15 cellular contexts compared by ENCODE assay signal in genomic region chr14:94307410-94307992, GRCh38. TPM values are rescaled to one million over a fixed set of nuclear protein-coding genes. Genes with fewer than 3 reads are reported as not detected.
A peak's percentile ranks its signal among the peaks of the same experiment; 100 is the strongest.
DNase-seq lines count a peak whose midpoint lies in the region; ATAC-seq and TF ChIP-seq lines count a peak whose summit lies in the region.
"Had no signal": no experiment of that assay in that cellular context is flagged by ENCODE, and none has a peak within 500 bp of the region (broad histone marks: within the 10 kb centered on the region; RNA-seq: fewer than 3 reads in every experiment).

No MANE protein-coding gene starts in this region.

- dilution Hi-C loops in mammary epithelial cell (cut with HindIII; ENCODE audit: low sequenced_read_pairs) = no loop called here

- no peaks in the 10 kb centered on the region for H3K36me3 ChIP-seq in mammary epithelial cell (ENCODE audit: insufficient read depth, low read length)
- no peaks in the 10 kb centered on the region for H3K36me3 ChIP-seq in lung (ENCODE audit: control insufficient read depth in 2 of 2, insufficient read depth in 2 of 2, low read length in 2 of 2)
- H3K36me3 ChIP-seq: cardiac muscle cell had no signal

- intact Hi-C loops in mammary epithelial cell (cut with micrococcal nuclease) = loop anchor here (2.0 to 5.0 kb wide), 2 partner anchors 171 to 270 kb away; no protein-coding TSS in a partner anchor

- DNase-seq in GM12864 (ENCODE audit: low read depth) = no peak
- DNase-seq in NAMALWA (ENCODE audit: low spot score) = peak; percentile 60
- peak; percentile 30 for DNase-seq in mammary epithelial cell
- no peak for DNase-seq in lung (ENCODE audit: low spot score)
- no peak for DNase-seq in stimulated activated CD4-positive, alpha-beta T cell treated with anti-CD3 and anti-CD28 coated beads, Interleukin-4, amount 100 ng/mL, for 1 hour
- DNase-seq in activated CD4-positive, alpha-beta T cell treated with anti-CD3 and anti-CD28 coated beads, Interleukin-2, amount 10 ng/mL, durations not matched to agents 7 days and 5 days = no peak
- DNase-seq: activated T-cell treated with anti-CD3 and anti-CD28 coated beads for 4 hours; naive thymus-derived CD8-positive, alpha-beta T cell; NCI-H187 treated with DMSO at 0.1 percent for 48 hours; stimulated activated CD4-positive, alpha-beta T cell treated with anti-CD3 and anti-CD28 coated beads, Interleukin-2, amount 100 ng/mL, for 48 hours; T-helper 1 cell had no signal

- H3K9ac ChIP-seq in mammary epithelial cell (ENCODE audit: insufficient read depth, low read length) = no peak overlapping the region

- H3K27me3 Mint-ChIP-seq in activated CD4-positive, alpha-beta T cell treated with anti-CD3 and anti-CD28 coated beads, Interleukin-2, amount 10 ng/mL, durations not matched to agents 7 days and 5 days = no peaks in the 10 kb centered on the region

- BruUV-seq in mammary epithelial cell (replicated peaks; lab: Mats Ljungman, UMichigan) = no TSS peak

- no peaks in the 10 kb centered on the region for H3K27me3 ChIP-seq in mammary epithelial cell (ENCODE audit: insufficient read depth, low read length)
- no peaks in the 10 kb centered on the region for H3K27me3 ChIP-seq in lung (ENCODE audit: control insufficient read depth, insufficient read depth)
- H3K27me3 ChIP-seq: cardiac muscle cell had no signal

- POLR2A ChIA-PET in activated CD4-positive, alpha-beta T cell treated with anti-CD3 and anti-CD28 coated beads, Interleukin-2, amount 10 ng/mL, durations not matched to agents 7 days and 5 days (lab: Charles Lee) = no interaction called here

- no peak overlapping the region for H3K4me3 Mint-ChIP-seq in activated CD4-positive, alpha-beta T cell treated with anti-CD3 and anti-CD28 coated beads, Interleukin-2, amount 10 ng/mL, durations not matched to agents 7 days and 5 days
- H3K4me3 Mint-ChIP-seq: naive thymus-derived CD8-positive, alpha-beta T cell had no signal

- H3K36me3 Mint-ChIP-seq in activated CD4-positive, alpha-beta T cell treated with anti-CD3 and anti-CD28 coated beads, Interleukin-2, amount 10 ng/mL, durations not matched to agents 7 days and 5 days (ENCODE audit: low read depth) = no peaks in the 10 kb centered on the region

- H3K4me2 ChIP-seq in mammary epithelial cell (ENCODE audit: insufficient read depth, low read depth, low read length) = no peak overlapping the region

- no peaks in the 10 kb centered on the region for H4K20me1 ChIP-seq in mammary epithelial cell (ENCODE audit: insufficient read depth, low read length)

- H3K79me2 ChIP-seq in mammary epithelial cell (ENCODE audit: insufficient read depth, low read length) = no peaks in the 10 kb centered on the region

- ATAC-seq in lung (ENCODE audit: insufficient read depth, low FRiP score) (no peak), GM19463 (IDR thresholded peaks at IDR 0.05; ENCODE audit: unreplicated experiment) (no peak), HG03280 (IDR thresholded peaks at IDR 0.05; ENCODE audit: unreplicated experiment) (no peak)
- ATAC-seq: naive thymus-derived CD8-positive, alpha-beta T cell had no signal

- H2AFZ ChIP-seq in mammary epithelial cell (ENCODE audit: low read depth, low read length) = no peak overlapping the region

- H3K27ac Mint-ChIP-seq in activated CD4-positive, alpha-beta T cell treated with anti-CD3 and anti-CD28 coated beads, Interleukin-2, amount 10 ng/mL, durations not matched to agents 7 days and 5 days = no peak overlapping the region
- H3K27ac Mint-ChIP-seq: naive thymus-derived CD8-positive, alpha-beta T cell had no signal

- H3K4me1 ChIP-seq in mammary epithelial cell (ENCODE audit: insufficient read depth, low read length) (peaks cover 6% of the 10 kb centered on the region), lung (ENCODE audit: control insufficient read depth in 2 of 2, insufficient read depth in 2 of 2, low read length in 2 of 2) (no peaks in the 10 kb centered on the region)

- H3K27ac ChIP-seq in mammary epithelial cell (ENCODE audit: insufficient read depth, low read depth, low read length) (no peak overlapping the region), lung (ENCODE audit: low read depth in 1 of 2, low read length in 1 of 2) (no peak overlapping the region)
- H3K27ac ChIP-seq: cardiac muscle cell had no signal

- CTCF ChIA-PET in mammary epithelial cell (lab: Charles Lee; ENCODE audit: low non-redundant PET) = no interaction called here
- CTCF ChIA-PET in activated CD4-positive, alpha-beta T cell treated with anti-CD3 and anti-CD28 coated beads, Interleukin-2, amount 10 ng/mL, durations not matched to agents 7 days and 5 days (lab: Charles Lee) = no interaction called here

- H3K9me3 Mint-ChIP-seq in activated CD4-positive, alpha-beta T cell treated with anti-CD3 and anti-CD28 coated beads, Interleukin-2, amount 10 ng/mL, durations not matched to agents 7 days and 5 days = peaks cover 15% of the 10 kb centered on the region

- in situ Hi-C loops in mammary epithelial cell (cut with MboI; ENCODE audit: low sequenced_read_pairs in 2 of 2) = loop anchor here in 1 of 2 donors (10.0 kb wide), 1 partner anchor 173 kb away; no protein-coding TSS in a partner anchor

- peak; percentile 40 for TF ChIP-seq CTCF in GM12864 (IDR thresholded peaks at IDR 0.05; ENCODE audit: low read depth, low read length, missing control alignments)
- peak; percentile 42 to 47 for TF ChIP-seq CTCF in mammary epithelial cell (conservative IDR thresholded peaks at IDR 0.05 in 1 of 2, IDR thresholded peaks at IDR 0.05 in 1 of 2; ENCODE audit: extremely low read depth in 1 of 2, insufficient read depth in 1 of 2, low read depth in 1 of 2, low read length in 2 of 2)
- TF ChIP-seq CTCF in lung (IDR thresholded peaks at IDR 0.05; ENCODE audit: control extremely low read depth, extremely low read depth) = no peak

- WGBS in mammary epithelial cell (ENCODE audit: low coverage, missing lambda C conversion rate) = 40% methylated on average over 5 of the region's 5 CpGs
- WGBS in lung, 2 donors = 52 to 60% methylated on average over 5 of the region's 5 CpGs

- H3K4me3 ChIP-seq in GM12864 (ENCODE audit: low read depth, low read length) (no peak overlapping the region), mammary epithelial cell (replicated peaks in 1 of 3; ENCODE audit: insufficient read depth in 1 of 3, low read depth in 2 of 3, low read length in 3 of 3) (no peak overlapping the region), lung (peak overlapping the region; percentile 2)
- H3K4me3 ChIP-seq: cardiac muscle cell had no signal

- H3K9me3 ChIP-seq in mammary epithelial cell (replicated peaks; ENCODE audit: insufficient read depth, low read length) = peaks cover 4% of the 10 kb centered on the region
- H3K9me3 ChIP-seq in lung (ENCODE audit: control insufficient read depth in 2 of 2, insufficient read depth in 1 of 2, low read length in 1 of 2) = peaks cover 2 to 14% of the 10 kb centered on the region in 2 donors

- H3K4me1 Mint-ChIP-seq in activated CD4-positive, alpha-beta T cell treated with anti-CD3 and anti-CD28 coated beads, Interleukin-2, amount 10 ng/mL, durations not matched to agents 7 days and 5 days = no peaks in the 10 kb centered on the region
- H3K4me1 Mint-ChIP-seq: naive thymus-derived CD8-positive, alpha-beta T cell had no signal

RNA-seq across cellular contexts. Expression of gene SERPINA10, which starts 14.4 kb away (rescaled TPM):
- total RNA-seq in mammary epithelial cell (not detected), lung (under 1 TPM in 1 of 2 donors, not detected in 1; 0.21 TPM)
- polyA plus RNA-seq in mammary epithelial cell (not detected), lung (not detected)
- not detected for polyA minus RNA-seq in mammary epithelial cell
- not detected for total RNA-seq in activated CD4-positive, alpha-beta T cell treated with anti-CD3 and anti-CD28 coated beads, Interleukin-2, amount 10 ng/mL, durations not matched to agents 7 days and 5 days
- total RNA-seq: cardiac muscle cell; naive thymus-derived CD8-positive, alpha-beta T cell; temporal lobe had no signal
- polyA plus RNA-seq: naive thymus-derived CD8-positive, alpha-beta T cell had no signal

RNA-seq across cellular contexts. Expression of gene SERPINA6, which starts 15.6 kb away (rescaled TPM):
- total RNA-seq in mammary epithelial cell (not detected), lung (under 1 TPM; 0.34 to 0.77 TPM)
- polyA plus RNA-seq in mammary epithelial cell (0.05 TPM), lung (under 1 TPM; 0.18 to 0.35 TPM)
- not detected for polyA minus RNA-seq in mammary epithelial cell
- total RNA-seq in activated CD4-positive, alpha-beta T cell treated with anti-CD3 and anti-CD28 coated beads, Interleukin-2, amount 10 ng/mL, durations not matched to agents 7 days and 5 days = not detected
- total RNA-seq: cardiac muscle cell; naive thymus-derived CD8-positive, alpha-beta T cell; temporal lobe had no signal
- polyA plus RNA-seq: naive thymus-derived CD8-positive, alpha-beta T cell had no signal

RNA-seq across cellular contexts. Expression of gene SERPINA2, which starts 59.0 kb away (rescaled TPM):
- total RNA-seq in mammary epithelial cell = not detected
- not detected for polyA plus RNA-seq in mammary epithelial cell
- not detected for polyA minus RNA-seq in mammary epithelial cell
- total RNA-seq in lung = not detected
- polyA plus RNA-seq in lung = under 1 TPM in 1 of 2 donors, not detected in 1; 0.05 TPM
- not detected for total RNA-seq in activated CD4-positive, alpha-beta T cell treated with anti-CD3 and anti-CD28 coated beads, Interleukin-2, amount 10 ng/mL, durations not matched to agents 7 days and 5 days
- total RNA-seq: cardiac muscle cell; naive thymus-derived CD8-positive, alpha-beta T cell; temporal lobe had no signal
- polyA plus RNA-seq: cardiac muscle cell; naive thymus-derived CD8-positive, alpha-beta T cell had no signal

Comparison
In these comparisons a context has a peak if more than half of its experiments do, and no peak if none do; other contexts are left out.
1. DNase-seq: peak in NAMALWA (single experiment) and mammary epithelial cell (single experiment); none in GM12864 (single experiment), lung (single experiment), stimulated activated CD4-positive, alpha-beta T cell treated with anti-CD3 and anti-CD28 coated beads, Interleukin-4, amount 100 ng/mL, for 1 hour (single experiment) and activated CD4-positive, alpha-beta T cell treated with anti-CD3 and anti-CD28 coated beads, Interleukin-2, amount 10 ng/mL, durations not matched to agents 7 days and 5 days (single experiment).